In genomic region chr17:21682130-21682529, GRCh38 we compare ENCODE assay signal across 6 cellular contexts. TPM values are rescaled to one million over a fixed set of nuclear protein-coding genes. Genes with fewer than 3 reads are reported as not detected.
"Had no signal": no experiment of that assay in that cellular context is flagged by ENCODE, and none has a peak within 500 bp of the region (broad histone marks: within the 10 kb centered on the region; RNA-seq: fewer than 3 reads in every experiment).

No MANE protein-coding gene starts in this region.

RNA-seq across cellular contexts. Expression of gene KCNJ18, which starts 10.2 kb away (rescaled TPM):
- total RNA-seq: K562, M059J, PC-9, SK-MEL-5 had no signal
- polyA plus RNA-seq: IgD-negative memory B cell, K562, SK-N-SH had no signal
